ENCODE assay signal across 8 cellular contexts in genomic region chr2:54724560-54725342, GRCh38. TPM values are rescaled to one million over a fixed set of nuclear protein-coding genes. Genes with fewer than 3 reads are reported as not detected.
DNase-seq lines count a peak whose midpoint lies in the region; ATAC-seq and TF ChIP-seq lines count a peak whose summit lies in the region.

No MANE protein-coding gene starts in this region.

- DNase-seq in AG10803 (ENCODE audit: low read depth) (peak; percentile 3), GM19238 (ENCODE audit: insufficient read length, low spot score) (peak; percentile 23), SW480 (ENCODE audit: low spot score) (peak; percentile 25), colonic mucosa (peak; percentile 40), lung microvascular endothelial cell (ENCODE audit: low read depth in 2 of 2) (peak; percentile 25 to 32), thyroid gland (peak; percentile 51 to 60)

- H3K4me1 ChIP-seq in colonic mucosa (no peaks in the 10 kb centered on the region), thyroid gland (peaks cover 0 to 11% of the 10 kb centered on the region in 2 donors)

- H3K27me3 ChIP-seq in colonic mucosa (peaks cover 10% of the 10 kb centered on the region), thyroid gland (no peaks in the 10 kb centered on the region)

- no peaks in the 10 kb centered on the region for H3K9me3 ChIP-seq in colonic mucosa
- no peaks in the 10 kb centered on the region for H3K9me3 ChIP-seq in thyroid gland

- TF ChIP-seq POLR2A in thyroid gland (IDR thresholded peaks at IDR 0.05) = peak in 1 of 2 donors; percentile 13

- intact Hi-C loops in colonic mucosa (cut with DNase I) (loop anchor here (5.0 kb wide), 1 partner anchor 113 kb away; no protein-coding TSS in a partner anchor), thyroid gland (cut with DNase I) (no loop called here)

- ATAC-seq in HG03442 (IDR thresholded peaks at IDR 0.05; ENCODE audit: unreplicated experiment) = no peak
- no peak for ATAC-seq in GM19324 (IDR thresholded peaks at IDR 0.05; ENCODE audit: low FRiP score, unreplicated experiment)

- H3K36me3 ChIP-seq in colonic mucosa (no peaks in the 10 kb centered on the region), thyroid gland (no peaks in the 10 kb centered on the region)

- H3K27ac ChIP-seq in colonic mucosa (no peak overlapping the region), thyroid gland (no peak overlapping the region)

- TF ChIP-seq CTCF in AG10803 (conservative IDR thresholded peaks at IDR 0.05; ENCODE audit: low read length) (no peak), colonic mucosa (IDR thresholded peaks at IDR 0.05) (no peak), thyroid gland (IDR thresholded peaks at IDR 0.05) (no peak)

- peak overlapping the region; percentile 65 for H3K4me3 ChIP-seq in AG10803 (ENCODE audit: low read length)
- H3K4me3 ChIP-seq in colonic mucosa = peak overlapping the region; percentile 83
- H3K4me3 ChIP-seq in thyroid gland (replicated peaks in 1 of 3) = peak overlapping the region; percentile 58 to 64 (median 60)

- 2 to 3% methylated on average over 19 to 34 of the region's 87 CpGs for WGBS in thyroid gland, 2 donors

- H3K9ac ChIP-seq in colonic mucosa (ENCODE audit: low read depth in 2 of 2, low read length in 2 of 2) = peak overlapping the region; percentile 81 to 84

RNA-seq across cellular contexts. Expression of gene EML6, which starts 1.3 kb away (rescaled TPM):
- 1 to 10 TPM; 2.1 to 2.5 TPM for total RNA-seq in colonic mucosa
- total RNA-seq in lung microvascular endothelial cell = 0.20 and 0.22 TPM in 2 replicates
- 10 to 100 TPM in 3 of 4 donors, 1 to 10 TPM in 1; 5.6 to 24.8 (median 20.3) TPM for total RNA-seq in thyroid gland

Comparison
In these comparisons a context has a peak if more than half of its experiments do, and no peak if none do; other contexts are left out.
1. DNase-seq: peak in every context shown above with its lines; median percentile 56 in thyroid gland; 40 in colonic mucosa; 28 in lung microvascular endothelial cell; 25 in SW480; 23 in GM19238; 3 in AG10803.